In genomic region chr6:150004101-150004782, GRCh38 we compare ENCODE assay signal across 8 cellular contexts.
DNase-seq lines count a peak whose midpoint lies in the region; ATAC-seq and TF ChIP-seq lines count a peak whose summit lies in the region.

No MANE protein-coding gene starts in this region.

- H3K4me3 ChIP-seq in fibroblast of pulmonary artery (replicated peaks; ENCODE audit: low read depth, low read length) (peak overlapping the region; percentile 71), skeletal muscle cell (ENCODE audit: low read depth, low read length) (peak overlapping the region; percentile 68)

- no peak for TF ChIP-seq CTCF in fibroblast of pulmonary artery (IDR thresholded peaks at IDR 0.05; ENCODE audit: low read length, missing control alignments)

- peak; percentile 11 for ATAC-seq in GM18861 (IDR thresholded peaks at IDR 0.05; ENCODE audit: unreplicated experiment)
- ATAC-seq in HG02852 (IDR thresholded peaks at IDR 0.05; ENCODE audit: unreplicated experiment), result peak; percentile 22
- ATAC-seq in HG03565 (IDR thresholded peaks at IDR 0.05; ENCODE audit: unreplicated experiment), result no peak

- DNase-seq in T-helper 9 cell (peak; percentile 53), fibroblast of pulmonary artery (ENCODE audit: low read depth) (no peak), skeletal muscle cell (ENCODE audit: low read depth) (no peak), 8988T (no peak), NCI-H1694 (lab: John Stamatoyannopoulos, UW) (no peak)
